ENCODE assay signal across 1 cellular context in genomic region chr1:17162941-17163340, GRCh38.
TF ChIP-seq lines count a peak whose summit lies in the region.

No MANE protein-coding gene starts in this region.

TF ChIP-seq in WTC11, 78 proteins besides CTCF, POLR2A, EP300 and RAD21 (continued from another document):
- TF ChIP-seq ATF2 (CRISPR knock-in tag; IDR thresholded peaks at IDR 0.05; ENCODE audit: borderline replicate concordance, low read depth) (no peak), TP53 (CRISPR knock-in tag; IDR thresholded peaks at IDR 0.05) (no peak), ZNF219 (CRISPR knock-in tag; IDR thresholded peaks at IDR 0.05; ENCODE audit: borderline replicate concordance) (no peak), MXD4 (CRISPR knock-in tag; IDR thresholded peaks at IDR 0.05; ENCODE audit: borderline replicate concordance) (no peak), ZNF532 (CRISPR knock-in tag; IDR thresholded peaks at IDR 0.05; ENCODE audit: borderline replicate concordance) (no peak), NR2C2 (CRISPR knock-in tag; IDR thresholded peaks at IDR 0.05) (no peak), ZNF423 (CRISPR knock-in tag; IDR thresholded peaks at IDR 0.05) (no peak), ZNF317 (CRISPR knock-in tag; IDR thresholded peaks at IDR 0.05; ENCODE audit: borderline replicate concordance, low read depth) (no peak), GABPB1 (CRISPR knock-in tag; IDR thresholded peaks at IDR 0.05) (no peak), RELA (CRISPR knock-in tag; IDR thresholded peaks at IDR 0.05; ENCODE audit: borderline replicate concordance) (no peak), ELF4 (CRISPR knock-in tag; IDR thresholded peaks at IDR 0.05; ENCODE audit: low read depth) (no peak), ATF1 (CRISPR knock-in tag; IDR thresholded peaks at IDR 0.05) (no peak)
TF ChIP-seq in WTC11: peak in this region for 0.
